5 cellular contexts compared by ENCODE assay signal in genomic region chr17:1895479-1895878, GRCh38.
DNase-seq lines count a peak whose midpoint lies in the region; ATAC-seq, FAIRE-seq and TF ChIP-seq lines count a peak whose summit lies in the region.
"Not testable (repeated sequence)": the region's sequence is repeated elsewhere in the genome, so short reads cannot be mapped to it uniquely, and the experiment has no call there.

No MANE protein-coding gene starts in this region.

- H3K9ac ChIP-seq in OCI-LY3 (ENCODE audit: low read length), result peak overlapping the region; percentile 68

- not testable (repeated sequence) for H3K4me3 ChIP-seq in A549; HEK293 (ENCODE audit: low read depth, low read length); upper lobe of right lung
- 0 out of 2 replicates have a peak overlapping the region, but pooled peaks have one; percentile 72 for H3K4me3 ChIP-seq in OCI-LY3 (ENCODE audit: low read length)

- H3K79me2 ChIP-seq in OCI-LY3 (ENCODE audit: low read length), result not testable (repeated sequence)

- intact Hi-C loops in CD14-positive monocyte (cut with micrococcal nuclease); upper lobe of right lung (cut with DNase I): not testable (repeated sequence)

- H3K4me1 ChIP-seq in A549; HEK293 (ENCODE audit: control insufficient read depth, insufficient read depth, low read length); upper lobe of right lung: not testable (repeated sequence)
- peaks cover 46% of the 10 kb centered on the region for H3K4me1 ChIP-seq in OCI-LY3 (ENCODE audit: low read length)

- H2AFZ ChIP-seq in OCI-LY3 (ENCODE audit: low read depth, low read length), result not testable (repeated sequence)

- not testable (repeated sequence) for TF ChIP-seq CTCF in A549 (IDR thresholded peaks at IDR 0.05); CD14-positive monocyte (IDR thresholded peaks at IDR 0.05); HEK293 (tag by site-specific recombination; IDR thresholded peaks at IDR 0.05); OCI-LY3 (IDR thresholded peaks at IDR 0.05; ENCODE audit: low read depth, low read length); upper lobe of right lung (IDR thresholded peaks at IDR 0.05)

- not testable (repeated sequence) for ATAC-seq in A549, upper lobe of right lung

- not testable (repeated sequence) for H3K4me3 Mint-ChIP-seq in CD14-positive monocyte

- WGBS in A549 (ENCODE audit: missing lambda C conversion rate), result 92% methylated on average over 11 of the region's 11 CpGs

- not testable (repeated sequence) for H3K27me3 Mint-ChIP-seq in CD14-positive monocyte (ENCODE audit: low read depth in 3 of 3)

- H3K27ac Mint-ChIP-seq in CD14-positive monocyte, result not testable (repeated sequence)

- not testable (repeated sequence) for H3K27me3 ChIP-seq in OCI-LY3 (ENCODE audit: low read depth, low read length); upper lobe of right lung

- H3K9me3 ChIP-seq in A549; HEK293 (ENCODE audit: control insufficient read depth, insufficient read depth, low read depth, low read length); OCI-LY3 (ENCODE audit: insufficient read depth, low read length); upper lobe of right lung: not testable (repeated sequence)

- CTCF ChIA-PET in A549 (lab: Yijun Ruan, JAX), result interaction anchor here (1.0 to 20.9 kb wide), 7 partner anchors 12 to 175 kb away, joined by 3 to 213 read pairs (median 3); partner anchors contain the start of genes DPH1 and RTN4RL1
- CTCF ChIA-PET in HEK293 (lab: Yijun Ruan, JAX), result interaction anchor here (0.5 to 1.4 kb wide), 7 partner anchors 11 to 159 kb away, joined by 3 to 4 read pairs (median 3); partner anchors contain the start of gene HIC1

- H3K36me3 Mint-ChIP-seq in CD14-positive monocyte, result peaks cover 73 to 80% of the 10 kb centered on the region in 2 donors

- not testable (repeated sequence) for H4K20me1 ChIP-seq in OCI-LY3 (ENCODE audit: insufficient read depth, low read length)

- POLR2A ChIA-PET in A549 (lab: Yijun Ruan, JAX), result not testable (repeated sequence)
- POLR2A ChIA-PET in HEK293 (lab: Yijun Ruan, JAX), result interaction anchor here (0.6 kb wide), 1 partner anchor 126 kb away, joined by 4 read pairs; no protein-coding TSS in a partner anchor

- H3K36me3 ChIP-seq in HEK293 (ENCODE audit: control insufficient read depth in 2 of 2, insufficient read depth in 1 of 2, low read length in 2 of 2) (peaks cover 43 to 84% of the 10 kb centered on the region in 2 experiments), OCI-LY3 (replicated peaks; ENCODE audit: low read depth, low read length) (peaks cover 40% of the 10 kb centered on the region), upper lobe of right lung (peaks cover 83% of the 10 kb centered on the region)

- H3K9me3 Mint-ChIP-seq in CD14-positive monocyte, result not testable (repeated sequence)

- H3K4me2 ChIP-seq in A549, result not testable (repeated sequence)
- peak overlapping the region; percentile 90 for H3K4me2 ChIP-seq in OCI-LY3 (ENCODE audit: low read length)

- not testable (repeated sequence) for H3K27ac ChIP-seq in A549; HEK293 (ENCODE audit: extremely low read depth, low read depth, low read length); upper lobe of right lung
- H3K27ac ChIP-seq in OCI-LY3 (ENCODE audit: low read length), result peak overlapping the region; percentile 100

- TF ChIP-seq POLR2A in A549 (IDR thresholded peaks at IDR 0.05; ENCODE audit: low read length), result not testable (repeated sequence)

- not testable (repeated sequence) for FAIRE-seq in A549 (lab: Jason Lieb, UNC)

- H3K4me1 Mint-ChIP-seq in CD14-positive monocyte, result not testable (repeated sequence)

- not testable (repeated sequence) for TF ChIP-seq EP300 in A549 (IDR thresholded peaks at IDR 0.05)

- not testable (repeated sequence) for DNase-seq in A549 (ENCODE audit: low read depth in 1 of 2, low spot score in 1 of 2)
- DNase-seq in CD14-positive monocyte (ENCODE audit: low spot score) (peak; percentile 10), upper lobe of right lung (peak; percentile 32)

- not testable (repeated sequence) for TF ChIP-seq RAD21 in A549 (conservative IDR thresholded peaks at IDR 0.05 in 1 of 2, IDR thresholded peaks at IDR 0.05 in 1 of 2)

TF ChIP-seq in A549, 52 proteins besides CTCF, POLR2A, EP300 and RAD21:
- TF ChIP-seq ZC3H11A (IDR thresholded peaks at IDR 0.05), result peak; percentile 50
TF ChIP-seq in A549: peak in this region for 1; not testable (repeated sequence) for 51.

TF ChIP-seq in HEK293, 187 proteins besides CTCF, POLR2A, EP300 and RAD21 (continues in another document):
- TF ChIP-seq ZNF202 (tag by site-specific recombination; IDR thresholded peaks at IDR 0.05; ENCODE audit: borderline replicate concordance) (0 out of 2 replicates have a peak, but pooled peaks have one; percentile 62), ZNF426 (tag by site-specific recombination; IDR thresholded peaks at IDR 0.05) (peak; percentile 86), ZNF560 (tag by site-specific recombination; IDR thresholded peaks at IDR 0.05; ENCODE audit: borderline replicate concordance) (peak; percentile 90), ZNF664 (tag by site-specific recombination; IDR thresholded peaks at IDR 0.05) (peak; percentile 65), ZNF629 (tag by site-specific recombination; IDR thresholded peaks at IDR 0.05) (0 out of 2 replicates have a peak, but pooled peaks have one; percentile 29), ZNF623 (tag by site-specific recombination; IDR thresholded peaks at IDR 0.05) (peak; percentile 78), ZNF639 (tag by site-specific recombination; IDR thresholded peaks at IDR 0.05) (0 out of 2 replicates have a peak, but pooled peaks have one; percentile 33), ZNF558 (tag by site-specific recombination; IDR thresholded peaks at IDR 0.05) (peak; percentile 64; the same call in 1 of the 2 replicates), ZBTB8A (tag by site-specific recombination; IDR thresholded peaks at IDR 0.05) (peak; percentile 74), ZNF140 (tag by site-specific recombination; IDR thresholded peaks at IDR 0.05) (peak; percentile 58; the same call in 1 of the 2 replicates), ZNF530 (tag by site-specific recombination; IDR thresholded peaks at IDR 0.05; ENCODE audit: low read depth) (0 out of 2 replicates have a peak, but pooled peaks have one; percentile 28)
- TF ChIP-seq, protein P1, sequence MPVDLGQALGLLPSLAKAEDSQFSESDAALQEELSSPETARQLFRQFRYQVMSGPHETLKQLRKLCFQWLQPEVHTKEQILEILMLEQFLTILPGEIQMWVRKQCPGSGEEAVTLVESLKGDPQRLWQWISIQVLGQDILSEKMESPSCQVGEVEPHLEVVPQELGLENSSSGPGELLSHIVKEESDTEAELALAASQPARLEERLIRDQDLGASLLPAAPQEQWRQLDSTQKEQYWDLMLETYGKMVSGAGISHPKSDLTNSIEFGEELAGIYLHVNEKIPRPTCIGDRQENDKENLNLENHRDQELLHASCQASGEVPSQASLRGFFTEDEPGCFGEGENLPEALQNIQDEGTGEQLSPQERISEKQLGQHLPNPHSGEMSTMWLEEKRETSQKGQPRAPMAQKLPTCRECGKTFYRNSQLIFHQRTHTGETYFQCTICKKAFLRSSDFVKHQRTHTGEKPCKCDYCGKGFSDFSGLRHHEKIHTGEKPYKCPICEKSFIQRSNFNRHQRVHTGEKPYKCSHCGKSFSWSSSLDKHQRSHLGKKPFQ (tag by site-specific recombination; IDR thresholded peaks at IDR 0.05), result 0 out of 2 replicates have a peak, but pooled peaks have one; percentile 31
